In genomic region chr13:43880451-43880850, GRCh38 we compare ENCODE assay signal across 9 cellular contexts. TPM values are rescaled to one million over a fixed set of nuclear protein-coding genes. Genes with fewer than 3 reads are reported as not detected.
A peak's percentile ranks its signal among the peaks of the same experiment; 100 is the strongest.
DNase-seq lines count a peak whose midpoint lies in the region; ATAC-seq and TF ChIP-seq lines count a peak whose summit lies in the region.
"Had no signal": no experiment of that assay in that cellular context is flagged by ENCODE, and none has a peak within 500 bp of the region (broad histone marks: within the 10 kb centered on the region; RNA-seq: fewer than 3 reads in every experiment).

No MANE protein-coding gene starts in this region.

- H3K27me3 Mint-ChIP-seq in CD4-positive, alpha-beta memory T cell: peaks cover 0 to 1% of the 10 kb centered on the region in 2 donors

- CTCF ChIA-PET in CD4-positive, alpha-beta memory T cell (lab: Charles Lee; ENCODE audit: partially characterized antibody): interaction anchor here (1.5 kb wide), 1 partner anchor 9 kb away, joined by 5 read pairs; no protein-coding TSS in a partner anchor
- CTCF ChIA-PET in OCI-LY7 (lab: Charles Lee; ENCODE audit: unreplicated experiment): no interaction called here

- H3K36me3 Mint-ChIP-seq in CD4-positive, alpha-beta memory T cell: peaks cover 0 to 1% of the 10 kb centered on the region in 2 donors

- H3K79me2 ChIP-seq in OCI-LY7 (ENCODE audit: insufficient read depth, low read depth, low read length): peaks cover 19% of the 10 kb centered on the region; the same call in 1 of the 2 replicates

- intact Hi-C loops in CD4-positive, alpha-beta memory T cell (cut with micrococcal nuclease): no loop called here
- intact Hi-C loops in OCI-LY7 (cut with micrococcal nuclease; ENCODE audit: unreplicated experiment): no loop called here

- H3K4me2 ChIP-seq in OCI-LY7 (ENCODE audit: low read length): peak overlapping the region; percentile 93
- H3K4me2 ChIP-seq in neuronal stem cell (ENCODE audit: insufficient read depth, low read length, poor library complexity, severe bottlenecking): peak overlapping the region; percentile 100

- POLR2A ChIA-PET in CD4-positive, alpha-beta memory T cell (lab: Charles Lee; ENCODE audit: partially characterized antibody): interaction anchor here (1.8 to 2.1 kb wide), 2 partner anchors 889 to 1037 kb away, joined by 7 to 12 read pairs; partner anchors contain the start of gene EPSTI1
- POLR2A ChIA-PET in OCI-LY7 (lab: Charles Lee): interaction anchor here (0.6 to 2.0 kb wide), 4 partner anchors 11 to 394 kb away, joined by 3 to 7 read pairs (median 4); no protein-coding TSS in a partner anchor

- H2BK15ac ChIP-seq in neuronal stem cell (ENCODE audit: low read length): no peak overlapping the region

- H3K9ac ChIP-seq in endocrine pancreas (ENCODE audit: control insufficient read depth, insufficient read depth, low read length): peak overlapping the region; percentile 79
- H3K9ac ChIP-seq in neuronal stem cell (ENCODE audit: low read depth, low read length, poor library complexity): no peak overlapping the region

- H4K8ac ChIP-seq in neuronal stem cell (ENCODE audit: low read depth, low read length): no peak overlapping the region

- no TSS peak for BruUV-seq in OCI-LY7 (replicated peaks; lab: Mats Ljungman, UMichigan)

- H3K9me3 Mint-ChIP-seq in CD4-positive, alpha-beta memory T cell: no peaks in the 10 kb centered on the region

- H2BK120ac ChIP-seq in neuronal stem cell (ENCODE audit: low read depth, low read length): no peak overlapping the region

- no peak for DNase-seq in CD4-positive, alpha-beta memory T cell
- peak; percentile 22 for DNase-seq in OCI-LY7 (ENCODE audit: low spot score)
- DNase-seq in neuronal stem cell (ENCODE audit: low spot score): no peak
- DNase-seq in kidney glomerular epithelial cell (lab: John Stamatoyannopoulos, UW): no peak
- DNase-seq in NCI-H526 (lab: John Stamatoyannopoulos, UW): no peak
- DNase-seq: NCI-H187 treated with DMSO at 0.1 percent for 48 hours had no signal

- no peak overlapping the region for H2AK5ac ChIP-seq in neuronal stem cell (ENCODE audit: low read depth, low read length)

- peak overlapping the region; percentile 86 to 97 (median 89) for H3K27ac Mint-ChIP-seq in CD4-positive, alpha-beta memory T cell

- peaks cover 17 to 32% (median 26%) of the 10 kb centered on the region in 4 donors for H3K4me1 Mint-ChIP-seq in CD4-positive, alpha-beta memory T cell

- H3K4me3 Mint-ChIP-seq in CD4-positive, alpha-beta memory T cell: peak overlapping the region; percentile 89 to 98 (median 93)

- no peak overlapping the region for H3K27ac ChIP-seq in CD4-positive, alpha-beta memory T cell (ENCODE audit: low read depth, low read length)
- peak overlapping the region; percentile 48 for H3K27ac ChIP-seq in OCI-LY7 (ENCODE audit: low read depth, low read length, poor library complexity, severe bottlenecking)
- no peak overlapping the region for H3K27ac ChIP-seq in neuronal stem cell (replicated peaks; ENCODE audit: low read length)

- no peaks in the 10 kb centered on the region for H3K27me3 ChIP-seq in CD4-positive, alpha-beta memory T cell (ENCODE audit: insufficient read depth, low read length)
- H3K27me3 ChIP-seq in endocrine pancreas (ENCODE audit: control insufficient read depth, insufficient read depth, low read length) (no peaks in the 10 kb centered on the region), neuronal stem cell (ENCODE audit: control insufficient read depth in 3 of 3, insufficient read depth in 3 of 3, low read depth in 1 of 3, low read length in 3 of 3) (peaks cover 3 to 20% (median 12%) of the 10 kb centered on the region in 3 experiments)

- no peak for ATAC-seq in GM19324 (IDR thresholded peaks at IDR 0.05; ENCODE audit: low FRiP score, unreplicated experiment)
- ATAC-seq in HG02623 (IDR thresholded peaks at IDR 0.05; ENCODE audit: unreplicated experiment): no peak

- no peaks in the 10 kb centered on the region for H3K9me3 ChIP-seq in CD4-positive, alpha-beta memory T cell (ENCODE audit: control insufficient read depth in 1 of 2, low read length in 2 of 2)
- no peaks in the 10 kb centered on the region for H3K9me3 ChIP-seq in OCI-LY7 (ENCODE audit: low read length)
- H3K9me3 ChIP-seq in endocrine pancreas (ENCODE audit: control insufficient read depth, low read length): no peaks in the 10 kb centered on the region
- no peaks in the 10 kb centered on the region for H3K9me3 ChIP-seq in neuronal stem cell (replicated peaks in 1 of 2; ENCODE audit: control insufficient read depth in 2 of 2, insufficient read depth in 1 of 2, low read depth in 1 of 2, low read length in 2 of 2)

- H2AFZ ChIP-seq in OCI-LY7 (ENCODE audit: low read length): peak overlapping the region; percentile 70; the same call in 1 of the 2 replicates
- no peak overlapping the region for H2AFZ ChIP-seq in neuronal stem cell (ENCODE audit: low read length)

- H2BK12ac ChIP-seq in neuronal stem cell (ENCODE audit: low read length): no peak overlapping the region

- peaks cover 12% of the 10 kb centered on the region for H3K4me1 ChIP-seq in CD4-positive, alpha-beta memory T cell (ENCODE audit: insufficient read depth, low read length)
- peaks cover 42% of the 10 kb centered on the region for H3K4me1 ChIP-seq in OCI-LY7 (ENCODE audit: insufficient read depth, low read length, poor library complexity, severe bottlenecking)
- peaks cover 22% of the 10 kb centered on the region for H3K4me1 ChIP-seq in endocrine pancreas (ENCODE audit: control insufficient read depth, insufficient read depth, low read length)
- H3K4me1 ChIP-seq in neuronal stem cell (ENCODE audit: control insufficient read depth in 2 of 2, insufficient read depth in 1 of 2, low read depth in 1 of 2, low read length in 2 of 2): peaks cover 0 to 4% of the 10 kb centered on the region in 2 donors

- H2BK5ac ChIP-seq in neuronal stem cell (ENCODE audit: low read length): no peak overlapping the region

- H3K23ac ChIP-seq in neuronal stem cell (ENCODE audit: low read depth, low read length, poor library complexity): no peak overlapping the region

- H3K18ac ChIP-seq in neuronal stem cell (ENCODE audit: low read length): no peak overlapping the region

- no peak overlapping the region for H3K14ac ChIP-seq in neuronal stem cell (ENCODE audit: low read length)

- H3K36me3 ChIP-seq in CD4-positive, alpha-beta memory T cell (ENCODE audit: insufficient read depth, low read length): no peaks in the 10 kb centered on the region
- peaks cover 23% of the 10 kb centered on the region for H3K36me3 ChIP-seq in OCI-LY7 (ENCODE audit: insufficient read depth, low read length)
- H3K36me3 ChIP-seq in endocrine pancreas (ENCODE audit: control insufficient read depth, insufficient read depth, low read length): no peaks in the 10 kb centered on the region
- no peaks in the 10 kb centered on the region for H3K36me3 ChIP-seq in neuronal stem cell (replicated peaks in 1 of 2; ENCODE audit: control insufficient read depth in 2 of 2, insufficient read depth in 2 of 2, low read length in 2 of 2)

- no peaks in the 10 kb centered on the region for H3K79me1 ChIP-seq in neuronal stem cell (ENCODE audit: low read depth, low read length)

- no peak for TF ChIP-seq CTCF in OCI-LY7 (conservative IDR thresholded peaks at IDR 0.05; ENCODE audit: low read length)

- WGBS in neuronal stem cell (ENCODE audit: extremely low coverage in 2 of 2, insufficient read length in 2 of 2, insufficient replicate concordance in 1 of 2), 2 donors: no CpG with 5 or more reads among the region's 9 CpGs

- no peaks in the 10 kb centered on the region for H3K9me2 ChIP-seq in OCI-LY7 (ENCODE audit: insufficient read depth, low read length)

- H3K4me3 ChIP-seq in CD4-positive, alpha-beta memory T cell (ENCODE audit: low read length in 2 of 2): peak overlapping the region in 1 of 2 donors; percentile 61
- peak overlapping the region; percentile 84 for H3K4me3 ChIP-seq in OCI-LY7 (ENCODE audit: low read depth, low read length, poor library complexity, severe bottlenecking)
- peak overlapping the region; percentile 84 for H3K4me3 ChIP-seq in endocrine pancreas (ENCODE audit: control insufficient read depth, insufficient read depth, low read length)
- H3K4me3 ChIP-seq in neuronal stem cell (ENCODE audit: low read length in 2 of 2): no peak overlapping the region

- no peak overlapping the region for H4K91ac ChIP-seq in neuronal stem cell (ENCODE audit: low read depth, low read length, poor library complexity)

- H3K4ac ChIP-seq in neuronal stem cell (ENCODE audit: low read length): no peak overlapping the region

- H4K20me1 ChIP-seq in OCI-LY7 (ENCODE audit: insufficient read depth, low read length): no peaks in the 10 kb centered on the region

RNA-seq across cellular contexts. Expression of gene LACC1, which starts 0.7 kb away (rescaled TPM):
- total RNA-seq in CD4-positive, alpha-beta memory T cell: 1 to 10 TPM; 4.6 to 5.0 TPM
- under 1 TPM; 0.21 to 0.55 TPM for polyA plus RNA-seq in CD4-positive, alpha-beta memory T cell
- 2.9 and 3.5 TPM in 2 replicates for total RNA-seq in OCI-LY7 (2014; rRNA removed; shearing (Covaris generic))
- total RNA-seq in OCI-LY7 (2022): 11.0 and 11.3 TPM in 2 replicates
- polyA plus RNA-seq in neuronal stem cell (2013, experiment 1 of 2): 0.20 TPM
- 0.18 TPM for polyA plus RNA-seq in neuronal stem cell (2013, experiment 2 of 2)

RNA-seq across cellular contexts. Expression of gene CCDC122, which starts 0.9 kb away (rescaled TPM):
- total RNA-seq in CD4-positive, alpha-beta memory T cell: 1 to 10 TPM; 4.0 to 4.7 TPM
- polyA plus RNA-seq in CD4-positive, alpha-beta memory T cell: 1 to 10 TPM; 1.7 to 3.4 TPM
- total RNA-seq in OCI-LY7 (2014; rRNA removed; shearing (Covaris generic)): 4.0 and 4.6 TPM in 2 replicates
- total RNA-seq in OCI-LY7 (2022): 19.8 and 21.6 TPM in 2 replicates
- 10.3 TPM for polyA plus RNA-seq in neuronal stem cell (2013, experiment 1 of 2)
- polyA plus RNA-seq in neuronal stem cell (2013, experiment 2 of 2): 11.6 TPM

Comparison
In these comparisons a context has a peak if more than half of its experiments do, and no peak if none do; other contexts are left out.
1. H3K4me3 ChIP-seq: peak in OCI-LY7 (single experiment) and endocrine pancreas (single experiment); none in neuronal stem cell (0 of 2).